ENCODE assay signal across 13 cellular contexts in the genomic region with DNA sequence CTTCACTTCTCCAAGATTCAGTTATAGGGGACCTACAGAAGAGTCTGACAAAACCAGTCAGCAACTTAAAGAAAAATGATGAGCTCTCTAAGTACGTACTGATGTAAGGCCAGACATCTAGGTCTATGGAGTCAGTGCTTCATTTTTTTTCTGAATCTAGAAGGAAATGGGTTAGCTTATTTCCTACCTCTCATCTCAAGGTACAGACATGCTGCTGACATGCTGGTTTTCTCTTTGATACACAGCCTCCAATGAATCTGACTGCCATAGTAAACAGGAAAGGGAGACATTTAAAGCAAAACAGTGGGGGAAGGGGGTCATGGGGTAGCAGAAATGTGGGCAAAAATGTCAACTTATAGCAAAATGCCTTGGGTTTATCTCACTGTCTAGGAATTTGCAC. TPM values are rescaled to one million over a fixed set of nuclear protein-coding genes. Genes with fewer than 3 reads are reported as not detected.
DNase-seq lines count a peak whose midpoint lies in the region; ATAC-seq and TF ChIP-seq lines count a peak whose summit lies in the region.
"Had no signal": no experiment of that assay in that cellular context is flagged by ENCODE, and none has a peak within 500 bp of the region (broad histone marks: within the 10 kb centered on the region; RNA-seq: fewer than 3 reads in every experiment).

No MANE protein-coding gene starts in this region.

- peak overlapping the region; percentile 37 for H3K4me3 Mint-ChIP-seq in activated CD4-positive, alpha-beta T cell treated with anti-CD3 and anti-CD28 coated beads, Interleukin-2, amount 10 ng/mL, durations not matched to agents 7 days and 5 days
- H3K4me3 Mint-ChIP-seq in effector memory CD8-positive, alpha-beta T cell = peak overlapping the region; percentile 53 to 58
- H3K4me3 Mint-ChIP-seq in stimulated activated effector memory CD8-positive, alpha-beta T cell treated with anti-CD3 and anti-CD28 coated beads, Interleukin-12 subunit alpha, Interleukin-12 subunit beta, amount 100 ng/mL, for 72 hours = peak overlapping the region; percentile 43

- H3K9me3 Mint-ChIP-seq in activated CD4-positive, alpha-beta T cell treated with anti-CD3 and anti-CD28 coated beads, Interleukin-2, amount 10 ng/mL, durations not matched to agents 7 days and 5 days = no peaks in the 10 kb centered on the region
- no peaks in the 10 kb centered on the region for H3K9me3 Mint-ChIP-seq in effector memory CD8-positive, alpha-beta T cell
- H3K9me3 Mint-ChIP-seq in stimulated activated effector memory CD8-positive, alpha-beta T cell treated with anti-CD3 and anti-CD28 coated beads, Interleukin-12 subunit alpha, Interleukin-12 subunit beta, amount 100 ng/mL, for 72 hours = no peaks in the 10 kb centered on the region

- peak overlapping the region; percentile 18; the same call in 1 of the 2 replicates for H3K4me3 ChIP-seq in MM.1S (ENCODE audit: low read length)
- H3K4me3 ChIP-seq: A549, heart left ventricle had no signal

- no peaks in the 10 kb centered on the region for H3K9me2 ChIP-seq in MM.1S (replicated peaks; ENCODE audit: insufficient read depth, low read length)

- POLR2A ChIA-PET in activated CD4-positive, alpha-beta T cell treated with anti-CD3 and anti-CD28 coated beads, Interleukin-2, amount 10 ng/mL, durations not matched to agents 7 days and 5 days (lab: Charles Lee) = no interaction called here

- peaks cover 81% of the 10 kb centered on the region for H3K79me2 ChIP-seq in MM.1S (ENCODE audit: low read length)

- H4K20me1 ChIP-seq in MM.1S (ENCODE audit: insufficient read depth, low read length) = no peaks in the 10 kb centered on the region

- DNase-seq in activated CD4-positive, alpha-beta T cell treated with anti-CD3 and anti-CD28 coated beads, Interleukin-2, amount 10 ng/mL, durations not matched to agents 7 days and 5 days = peak; percentile 54
- no peak for DNase-seq in activated CD4-positive, alpha-beta T cell treated with anti-CD3 and anti-CD28 coated beads, Interleukin-2, amount 50 U/mL, for 4 hours
- DNase-seq in MM.1S = peak; percentile 50
- peak in 1 of 3 experiments; percentile 14 for DNase-seq in effector memory CD8-positive, alpha-beta T cell
- no peak for DNase-seq in stimulated activated effector memory CD8-positive, alpha-beta T cell treated with anti-CD3 and anti-CD28 coated beads, Interleukin-12 subunit alpha, Interleukin-12 subunit beta, amount 100 ng/mL, for 72 hours (ENCODE audit: low spot score in 2 of 2)
- DNase-seq in NCI-H748 (lab: John Stamatoyannopoulos, UW; ENCODE audit: unreplicated experiment) = no peak
- DNase-seq in CD1c-positive myeloid dendritic cell (ENCODE audit: extremely low spot score) = no peak
- no peak for DNase-seq in NCI-H2029 (lab: John Stamatoyannopoulos, UW)
- DNase-seq: activated CD4-positive, alpha-beta T cell treated with anti-CD3 and anti-CD28 coated beads for 1 hour; heart left ventricle; stimulated activated CD4-positive, alpha-beta T cell treated with anti-CD3 and anti-CD28 coated beads, Interleukin-4, amount 100 ng/mL, for 24 hours had no signal

- peaks cover 41% of the 10 kb centered on the region for H3K4me1 ChIP-seq in MM.1S (ENCODE audit: low read length)

- H3K27me3 Mint-ChIP-seq in activated CD4-positive, alpha-beta T cell treated with anti-CD3 and anti-CD28 coated beads, Interleukin-2, amount 10 ng/mL, durations not matched to agents 7 days and 5 days = no peaks in the 10 kb centered on the region
- no peaks in the 10 kb centered on the region for H3K27me3 Mint-ChIP-seq in effector memory CD8-positive, alpha-beta T cell

- H3K9me3 ChIP-seq in MM.1S (replicated peaks; ENCODE audit: insufficient read depth, low read length) = no peaks in the 10 kb centered on the region
- H3K9me3 ChIP-seq: A549, heart left ventricle had no signal

- peak overlapping the region; percentile 96 for H3K27ac Mint-ChIP-seq in activated CD4-positive, alpha-beta T cell treated with anti-CD3 and anti-CD28 coated beads, Interleukin-2, amount 10 ng/mL, durations not matched to agents 7 days and 5 days
- peak overlapping the region; percentile 92 to 98 for H3K27ac Mint-ChIP-seq in effector memory CD8-positive, alpha-beta T cell
- peak overlapping the region; percentile 94 for H3K27ac Mint-ChIP-seq in stimulated activated effector memory CD8-positive, alpha-beta T cell treated with anti-CD3 and anti-CD28 coated beads, Interleukin-12 subunit alpha, Interleukin-12 subunit beta, amount 100 ng/mL, for 72 hours

- peak overlapping the region; percentile 5; the same call in 1 of the 2 replicates for H3K9ac ChIP-seq in MM.1S (ENCODE audit: low read length)

- peak; percentile 70 for ATAC-seq in effector memory CD8-positive, alpha-beta T cell (replicated peaks)
- ATAC-seq in stimulated activated effector memory CD8-positive, alpha-beta T cell treated with anti-CD3 and anti-CD28 coated beads, Interleukin-12 subunit alpha, Interleukin-12 subunit beta, amount 100 ng/mL, for 72 hours = peak; percentile 40
- ATAC-seq: A549, heart left ventricle, Panc1 had no signal

- H3K27ac ChIP-seq in MM.1S (ENCODE audit: low read length) = peak overlapping the region; percentile 72

- TF ChIP-seq CTCF in MM.1S (IDR thresholded peaks at IDR 0.05; ENCODE audit: low read length) = no peak

- H3K36me3 ChIP-seq in MM.1S (replicated peaks; ENCODE audit: insufficient read depth, low read length) = 0 out of 2 replicates have a peak, but pooled peaks cover 6% of the 10 kb centered on the region

- H3K36me3 Mint-ChIP-seq in activated CD4-positive, alpha-beta T cell treated with anti-CD3 and anti-CD28 coated beads, Interleukin-2, amount 10 ng/mL, durations not matched to agents 7 days and 5 days (ENCODE audit: low read depth) = peaks cover 58% of the 10 kb centered on the region
- peaks cover 26% of the 10 kb centered on the region for H3K36me3 Mint-ChIP-seq in effector memory CD8-positive, alpha-beta T cell (ENCODE audit: insufficient read depth)
- H3K36me3 Mint-ChIP-seq in stimulated activated effector memory CD8-positive, alpha-beta T cell treated with anti-CD3 and anti-CD28 coated beads, Interleukin-12 subunit alpha, Interleukin-12 subunit beta, amount 100 ng/mL, for 72 hours = peaks cover 42% of the 10 kb centered on the region

- H3F3A ChIP-seq in MM.1S (ENCODE audit: insufficient read depth, low read length) = peaks cover 44% of the 10 kb centered on the region

- CTCF ChIA-PET in activated CD4-positive, alpha-beta T cell treated with anti-CD3 and anti-CD28 coated beads, Interleukin-2, amount 10 ng/mL, durations not matched to agents 7 days and 5 days (lab: Charles Lee) = interaction anchor here (0.6 to 2.0 kb wide), 5 partner anchors 10 to 126 kb away, joined by 3 to 9 read pairs (median 4); no protein-coding TSS in a partner anchor

- H3K27me3 ChIP-seq in MM.1S (replicated peaks; ENCODE audit: insufficient read depth, low read length) = no peaks in the 10 kb centered on the region
- H3K27me3 ChIP-seq: heart left ventricle had no signal

- no peak overlapping the region; the same call in 1 of the 2 replicates for H2AFZ ChIP-seq in MM.1S (ENCODE audit: low read length)

- peaks cover 77% of the 10 kb centered on the region for H3K4me1 Mint-ChIP-seq in activated CD4-positive, alpha-beta T cell treated with anti-CD3 and anti-CD28 coated beads, Interleukin-2, amount 10 ng/mL, durations not matched to agents 7 days and 5 days
- peaks cover 34 to 48% of the 10 kb centered on the region in 2 donors for H3K4me1 Mint-ChIP-seq in effector memory CD8-positive, alpha-beta T cell (ENCODE audit: low read depth in 2 of 2)
- peaks cover 63% of the 10 kb centered on the region for H3K4me1 Mint-ChIP-seq in stimulated activated effector memory CD8-positive, alpha-beta T cell treated with anti-CD3 and anti-CD28 coated beads, Interleukin-12 subunit alpha, Interleukin-12 subunit beta, amount 100 ng/mL, for 72 hours

- H3K4me2 ChIP-seq in MM.1S (ENCODE audit: low read depth, low read length) = peak overlapping the region; percentile 61
- H3K4me2 ChIP-seq: A549 had no signal

RNA-seq across cellular contexts. Expression of gene CDR2, which starts 16.4 kb away (rescaled TPM):
- 10 to 100 TPM; 43.5 to 45.4 TPM for total RNA-seq in activated CD4-positive, alpha-beta T cell treated with anti-CD3 and anti-CD28 coated beads, Interleukin-2, amount 10 ng/mL, durations not matched to agents 7 days and 5 days

Comparison
In these comparisons a context has a peak if more than half of its experiments do, and no peak if none do; other contexts are left out.
1. DNase-seq: peak in activated CD4-positive, alpha-beta T cell treated with anti-CD3 and anti-CD28 coated beads, Interleukin-2, amount 10 ng/mL, durations not matched to agents 7 days and 5 days (single experiment) and MM.1S (single experiment); none in activated CD4-positive, alpha-beta T cell treated with anti-CD3 and anti-CD28 coated beads, Interleukin-2, amount 50 U/mL, for 4 hours (0 of 2), stimulated activated effector memory CD8-positive, alpha-beta T cell treated with anti-CD3 and anti-CD28 coated beads, Interleukin-12 subunit alpha, Interleukin-12 subunit beta, amount 100 ng/mL, for 72 hours (0 of 2), NCI-H748 (single experiment), CD1c-positive myeloid dendritic cell (single experiment) and NCI-H2029 (single experiment).
2. Peak in every context shown above with its lines, with median percentiles within 50 percentile points of each other: H3K27ac Mint-ChIP-seq and H3K4me3 Mint-ChIP-seq.